Comparison of ENCODE assay signal across 9 cellular contexts in genomic region chr19:51372649-51373504, GRCh38. TPM values are rescaled to one million over a fixed set of nuclear protein-coding genes. Genes with fewer than 3 reads are reported as not detected.
A peak's percentile ranks its signal among the peaks of the same experiment; 100 is the strongest.
DNase-seq lines count a peak whose midpoint lies in the region; ATAC-seq and TF ChIP-seq lines count a peak whose summit lies in the region.
"Had no signal": no experiment of that assay in that cellular context is flagged by ENCODE, and none has a peak within 500 bp of the region (broad histone marks: within the 10 kb centered on the region; RNA-seq: fewer than 3 reads in every experiment).

Gene NKG7 (minus strand): TSS chr19:51372654. CDS start chr19:51372535, 119 bp downstream.

- H3K4me3 ChIP-seq in neutrophil (ENCODE audit: low read depth in 1 of 2, low read length in 1 of 2) (peak within 1 kb of the TSS; percentile 24 to 48), esophagus squamous epithelium (peak within 1 kb of the TSS in 1 of 4 donors; percentile 19)

- H3K36me3 ChIP-seq in neutrophil (no peaks in the 10 kb centered on the region), esophagus squamous epithelium (no peaks in the 10 kb centered on the region)

- peak within 1 kb of the TSS; percentile 41 for H3K27ac ChIP-seq in CD4-positive, alpha-beta T cell (ENCODE audit: low read depth, low read length)
- H3K27ac ChIP-seq in neutrophil: peak within 1 kb of the TSS; percentile 85
- H3K27ac ChIP-seq in esophagus squamous epithelium: peak within 1 kb of the TSS in 2 of 4 donors; percentile 28 to 44

- CTCF ChIA-PET in CD4-positive, alpha-beta T cell (lab: Charles Lee): no interaction called here

- H3K4me1 Mint-ChIP-seq in CD4-positive, alpha-beta T cell (ENCODE audit: low read depth): peaks cover 69% of the 10 kb centered on the region

- no peaks in the 10 kb centered on the region for H3K27me3 Mint-ChIP-seq in CD4-positive, alpha-beta T cell

- ATAC-seq in CD4-positive, alpha-beta T cell (ENCODE audit: poor library complexity): peak; percentile 48
- no peak for ATAC-seq in HG02571 (IDR thresholded peaks at IDR 0.05; ENCODE audit: unreplicated experiment)

- peak in 6 of 10 experiments; percentile 25 to 43 (median 34) for DNase-seq in CD4-positive, alpha-beta T cell
- peak; percentile 80 to 86 for DNase-seq in Kasumi-1 (lab: John Stamatoyannopoulos, UW)
- peak; percentile 51 for DNase-seq in activated T-cell treated with anti-CD3 and anti-CD28 coated beads for 1 hour (ENCODE audit: low read depth)
- no peak for DNase-seq in medulla oblongata (ENCODE audit: extremely low spot score)
- DNase-seq in esophagus squamous epithelium (lab: John Stamatoyannopoulos, UW): no peak
- no peak for DNase-seq in mucosa of gallbladder (ENCODE audit: low spot score)
- DNase-seq: DMS79 had no signal

- no peaks in the 10 kb centered on the region for H3K27me3 ChIP-seq in CD4-positive, alpha-beta T cell (ENCODE audit: control insufficient read depth, insufficient read depth, low read length)
- H3K27me3 ChIP-seq in neutrophil: no peaks in the 10 kb centered on the region
- no peaks in the 10 kb centered on the region for H3K27me3 ChIP-seq in esophagus squamous epithelium

- no peaks in the 10 kb centered on the region for H3K9me3 ChIP-seq in CD4-positive, alpha-beta T cell (ENCODE audit: control insufficient read depth, low read length)
- H3K9me3 ChIP-seq in neutrophil (no peaks in the 10 kb centered on the region), esophagus squamous epithelium (no peaks in the 10 kb centered on the region)

- no peak for TF ChIP-seq CTCF in CD4-positive, alpha-beta T cell (IDR thresholded peaks at IDR 0.05)
- no peak for TF ChIP-seq CTCF in neutrophil (IDR thresholded peaks at IDR 0.05)
- no peak for TF ChIP-seq CTCF in esophagus squamous epithelium (IDR thresholded peaks at IDR 0.05)

- H3K36me3 Mint-ChIP-seq in CD4-positive, alpha-beta T cell (ENCODE audit: low read depth): no peaks in the 10 kb centered on the region

- POLR2A ChIA-PET in CD4-positive, alpha-beta T cell (lab: Charles Lee): no interaction called here

- H3K4me1 ChIP-seq in neutrophil (ENCODE audit: control insufficient read depth in 1 of 2, insufficient read depth in 1 of 2, low read depth in 1 of 2, low read length in 1 of 2): peaks cover 82 to 85% of the 10 kb centered on the region in 2 experiments
- H3K4me1 ChIP-seq in esophagus squamous epithelium: peaks cover 4 to 9% (median 7%) of the 10 kb centered on the region in 3 donors

- no peaks in the 10 kb centered on the region for H3K9me3 Mint-ChIP-seq in CD4-positive, alpha-beta T cell

- WGBS in esophagus squamous epithelium, 2 donors: 27 to 42% methylated on average over 5 to 6 of the region's 9 CpGs

- peak within 1 kb of the TSS; percentile 49 for H3K4me3 Mint-ChIP-seq in CD4-positive, alpha-beta T cell

- intact Hi-C loops in CD4-positive, alpha-beta T cell (cut with DNase I, micrococcal nuclease): no loop called here
- intact Hi-C loops in esophagus squamous epithelium (cut with DNase I): no loop called here

- peak within 1 kb of the TSS; percentile 84 for H3K27ac Mint-ChIP-seq in CD4-positive, alpha-beta T cell

- no peak for TF ChIP-seq POLR2A in esophagus squamous epithelium (IDR thresholded peaks at IDR 0.05)

RNA-seq across cellular contexts. Expression of gene NKG7, which starts in this region (rescaled TPM):
- total RNA-seq in CD4-positive, alpha-beta T cell: 1 to 10 TPM; 6.2 to 7.2 TPM
- total RNA-seq in esophagus squamous epithelium (1 to 10 TPM in 2 of 4 donors, under 1 TPM in 1, not detected in 1; 0.50 to 2.5 (median 2.2) TPM), mucosa of gallbladder (7.4 TPM)

Comparison
In these comparisons a context has a peak if more than half of its experiments do, and no peak if none do; other contexts are left out.
1. DNase-seq: peak in CD4-positive, alpha-beta T cell (6 of 10), Kasumi-1 (2 of 2) and activated T-cell treated with anti-CD3 and anti-CD28 coated beads for 1 hour (single experiment); none in medulla oblongata (single experiment), esophagus squamous epithelium (single experiment) and mucosa of gallbladder (single experiment).